In genomic region chr19:47391510-47392223, GRCh38 we compare ENCODE assay signal across 8 cellular contexts. TPM values are rescaled to one million over a fixed set of nuclear protein-coding genes. Genes with fewer than 3 reads are reported as not detected.
DNase-seq lines count a peak whose midpoint lies in the region; ATAC-seq and TF ChIP-seq lines count a peak whose summit lies in the region.

No MANE protein-coding gene starts in this region.

- DNase-seq in EH (ENCODE audit: low read depth) (peak; percentile 77), LNCaP clone FGC (ENCODE audit: low read depth) (peak; percentile 3), SKM-1 treated with dmso at 0.1 percent for 144 hours (lab: John Stamatoyannopoulos, UW; ENCODE audit: unreplicated experiment) (peak; percentile 41), heart left ventricle (peak; percentile 64 to 84 (median 72)), psoas muscle (peak; percentile 73 to 81), aorta (peak; percentile 87 to 95)
- DNase-seq in activated naive CD4-positive, alpha-beta T cell treated with anti-CD3 and anti-CD28 coated beads, Interleukin-2, amount 50 U/mL, for 72 hours (ENCODE audit: low spot score in 2 of 2) = peak; percentile 76 to 88

- H3K4me3 ChIP-seq in LNCaP clone FGC (ENCODE audit: low read depth, low read length) = no peak overlapping the region
- H3K4me3 ChIP-seq in heart left ventricle = no peak overlapping the region
- H3K4me3 ChIP-seq in psoas muscle = no peak overlapping the region
- no peak overlapping the region for H3K4me3 ChIP-seq in aorta (ENCODE audit: low read length in 2 of 2)

- 31 to 34% (median 33%) methylated on average over 15 of the region's 15 CpGs for WGBS in heart left ventricle, 4 donors
- 32 to 38% (median 34%) methylated on average over 13 to 15 of the region's 15 CpGs for WGBS in psoas muscle, 3 donors
- 38% methylated on average over 15 of the region's 15 CpGs for WGBS in aorta, 2 donors

- no peak for TF ChIP-seq POLR2A in heart left ventricle (IDR thresholded peaks at IDR 0.05)

- H3K36me3 Mint-ChIP-seq in activated naive CD4-positive, alpha-beta T cell treated with anti-CD3 and anti-CD28 coated beads, Interleukin-2, amount 50 U/mL, for 72 hours = no peaks in the 10 kb centered on the region

- no peaks in the 10 kb centered on the region for H3K9me3 ChIP-seq in heart left ventricle
- no peaks in the 10 kb centered on the region for H3K9me3 ChIP-seq in psoas muscle
- H3K9me3 ChIP-seq in aorta (ENCODE audit: control insufficient read depth, low read length) = no peaks in the 10 kb centered on the region

- H3K27ac ChIP-seq in heart left ventricle (no peak overlapping the region), psoas muscle (no peak overlapping the region), aorta (ENCODE audit: low read depth in 1 of 2, low read length in 2 of 2) (no peak overlapping the region)

- peak; percentile 80 to 83 for ATAC-seq in activated naive CD4-positive, alpha-beta T cell treated with anti-CD3 and anti-CD28 coated beads, Interleukin-2, amount 50 U/mL, for 72 hours
- ATAC-seq in heart left ventricle (peak; percentile 42 to 85 (median 80)), psoas muscle (peak; percentile 67 to 71 (median 68)), aorta (ENCODE audit: low FRiP score) (peak; percentile 76), GM21447 (IDR thresholded peaks at IDR 0.05; ENCODE audit: unreplicated experiment) (no peak)

- TF ChIP-seq CTCF in LNCaP clone FGC (IDR thresholded peaks at IDR 0.05; ENCODE audit: control insufficient read depth, extremely low read depth, insufficient read depth) (peak; percentile 60), heart left ventricle (IDR thresholded peaks at IDR 0.05) (peak; percentile 82 to 94 (median 88)), psoas muscle (IDR thresholded peaks at IDR 0.05) (peak; percentile 82)

- H3K27me3 ChIP-seq in heart left ventricle = peaks cover 0 to 7% (median 0%) of the 10 kb centered on the region in 9 donors
- peaks cover 0 to 4% (median 1%) of the 10 kb centered on the region in 3 donors for H3K27me3 ChIP-seq in psoas muscle (ENCODE audit: insufficient read depth in 3 of 3, low read length in 2 of 3)
- H3K27me3 ChIP-seq in aorta (ENCODE audit: control insufficient read depth in 1 of 2, insufficient read depth in 2 of 2, low read length in 1 of 2) = no peaks in the 10 kb centered on the region

- no peaks in the 10 kb centered on the region for H3K9me3 Mint-ChIP-seq in activated naive CD4-positive, alpha-beta T cell treated with anti-CD3 and anti-CD28 coated beads, Interleukin-2, amount 50 U/mL, for 72 hours

- no peak overlapping the region for H3K27ac Mint-ChIP-seq in activated naive CD4-positive, alpha-beta T cell treated with anti-CD3 and anti-CD28 coated beads, Interleukin-2, amount 50 U/mL, for 72 hours

- H3K4me1 ChIP-seq in heart left ventricle (peaks cover 0 to 26% (median 0%) of the 10 kb centered on the region in 12 donors), psoas muscle (no peaks in the 10 kb centered on the region), aorta (ENCODE audit: control insufficient read depth in 1 of 2, insufficient read depth in 2 of 2, low read length in 2 of 2) (no peaks in the 10 kb centered on the region)

- intact Hi-C loops in heart left ventricle (cut with DNase I) = loop anchor here in 9 of 10 donors (1.0 to 10.0 kb wide), 6 partner anchors 89 to 99 kb away; no protein-coding TSS in a partner anchor
- intact Hi-C loops in psoas muscle (cut with DNase I) = loop anchor here in 1 of 2 donors (2.0 kb wide), 1 partner anchor 95 kb away; no protein-coding TSS in a partner anchor
- intact Hi-C loops in aorta (cut with DNase I) = loop anchor here (2.0 to 5.0 kb wide), 2 partner anchors 94 to 95 kb away; no protein-coding TSS in a partner anchor

- H3K36me3 ChIP-seq in heart left ventricle = no peaks in the 10 kb centered on the region
- no peaks in the 10 kb centered on the region for H3K36me3 ChIP-seq in psoas muscle (ENCODE audit: insufficient read depth in 1 of 2, low read depth in 1 of 2)
- no peaks in the 10 kb centered on the region for H3K36me3 ChIP-seq in aorta (ENCODE audit: control insufficient read depth in 1 of 2, insufficient read depth in 2 of 2, low read length in 1 of 2)

RNA-seq across cellular contexts. Expression of gene MEIS3, which starts 27.7 kb away (rescaled TPM):
- total RNA-seq in activated naive CD4-positive, alpha-beta T cell treated with anti-CD3 and anti-CD28 coated beads, Interleukin-2, amount 50 U/mL, for 72 hours = under 1 TPM in 1 of 2 donors, not detected in 1; 0.12 TPM
- total RNA-seq in heart left ventricle = 1 to 10 TPM; 1.8 to 6.0 (median 2.5) TPM
- polyA plus RNA-seq in heart left ventricle = 1 to 10 TPM; 2.4 to 3.7 TPM
- total RNA-seq in psoas muscle = 1 to 10 TPM; 1.3 to 2.1 (median 1.8) TPM
- polyA plus RNA-seq in psoas muscle = 1 to 10 TPM in 2 of 3 donors, under 1 TPM in 1; 0.83 to 2.4 (median 1.4) TPM
- total RNA-seq in aorta = 10 to 100 TPM in 1 of 2 donors, 1 to 10 TPM in 1; 7.7 to 19.6 TPM
- polyA plus RNA-seq in aorta = 1 to 10 TPM in 1 of 2 donors, under 1 TPM in 1; 0.75 to 3.9 TPM

RNA-seq across cellular contexts. Expression of gene DHX34, which starts 42.6 kb away (rescaled TPM):
- 10 to 100 TPM; 16.7 to 19.2 TPM for total RNA-seq in activated naive CD4-positive, alpha-beta T cell treated with anti-CD3 and anti-CD28 coated beads, Interleukin-2, amount 50 U/mL, for 72 hours
- total RNA-seq in heart left ventricle (10 to 100 TPM in 2 of 9 donors, 1 to 10 TPM in 7; 3.7 to 10.6 (median 6.7) TPM), psoas muscle (10 to 100 TPM in 1 of 4 donors, 1 to 10 TPM in 3; 7.5 to 14.8 (median 9.8) TPM), aorta (10 to 100 TPM in 1 of 2 donors, 1 to 10 TPM in 1; 8.9 to 14.6 TPM)
- polyA plus RNA-seq in heart left ventricle (10 to 100 TPM in 1 of 2 donors, 1 to 10 TPM in 1; 6.1 to 13.3 TPM), psoas muscle (10 to 100 TPM; 10.0 to 30.6 (median 15.5) TPM), aorta (10 to 100 TPM in 1 of 2 donors, 1 to 10 TPM in 1; 1.5 to 10.3 TPM)

RNA-seq across cellular contexts. Expression of gene C5AR2, which starts 59.7 kb away (rescaled TPM):
- not detected for total RNA-seq in activated naive CD4-positive, alpha-beta T cell treated with anti-CD3 and anti-CD28 coated beads, Interleukin-2, amount 50 U/mL, for 72 hours
- total RNA-seq in heart left ventricle (1 to 10 TPM in 3 of 9 donors, under 1 TPM in 6; 0.12 to 3.3 (median 0.94) TPM), psoas muscle (under 1 TPM in 3 of 4 donors, not detected in 1; 0.27 to 0.43 (median 0.37) TPM), aorta (10 to 100 TPM in 1 of 2 donors, 1 to 10 TPM in 1; 8.0 to 13.6 TPM)
- polyA plus RNA-seq in heart left ventricle (under 1 TPM; 0.23 to 0.55 TPM), psoas muscle (under 1 TPM in 2 of 3 donors, not detected in 1; 0.06 to 0.44 TPM), aorta (under 1 TPM; 0.20 to 0.38 TPM)

Comparison
In these comparisons a context has a peak if more than half of its experiments do, and no peak if none do; other contexts are left out.
1. DNase-seq: peak in every context shown above with its lines; median percentile 91 in aorta; 82 in activated naive CD4-positive, alpha-beta T cell treated with anti-CD3 and anti-CD28 coated beads, Interleukin-2, amount 50 U/mL, for 72 hours; 77 in EH; 77 in psoas muscle; 72 in heart left ventricle; 41 in SKM-1 treated with dmso at 0.1 percent for 144 hours; 3 in LNCaP clone FGC.